8 cellular contexts compared by ENCODE assay signal in the genomic region with DNA sequence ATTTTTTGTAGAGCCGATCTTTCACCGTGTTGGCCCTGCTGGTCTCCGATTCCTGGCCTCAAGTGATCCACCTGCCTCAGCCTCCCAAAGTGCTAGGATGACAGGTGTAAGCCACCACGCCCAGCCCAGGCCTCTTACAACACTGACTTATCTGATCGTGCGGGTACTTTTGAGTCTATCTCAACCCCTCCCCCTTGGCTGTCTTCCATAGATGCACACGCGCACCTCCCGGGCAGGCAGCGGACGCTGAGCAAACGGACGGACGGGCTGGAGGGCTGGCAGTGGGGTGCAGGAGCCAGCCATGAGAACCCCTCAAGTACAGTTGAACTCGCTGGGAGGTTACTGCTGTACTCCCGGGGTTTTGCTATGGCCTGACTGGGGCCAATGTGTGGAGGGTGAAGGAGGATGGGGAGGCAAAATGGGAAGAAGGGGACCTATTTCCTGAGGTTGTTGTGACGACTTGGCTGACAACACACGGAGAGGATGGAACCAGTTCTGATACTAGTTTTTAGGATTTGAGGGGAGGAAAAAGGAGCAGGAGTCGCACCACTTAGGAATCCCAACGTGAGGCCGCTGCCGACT. TPM values are rescaled to one million over a fixed set of nuclear protein-coding genes. Genes with fewer than 3 reads are reported as not detected.
A peak's percentile ranks its signal among the peaks of the same experiment; 100 is the strongest.
DNase-seq lines count a peak whose midpoint lies in the region; ATAC-seq and TF ChIP-seq lines count a peak whose summit lies in the region.

No MANE protein-coding gene starts in this region.

- no peaks in the 10 kb centered on the region for H3K9me2 ChIP-seq in PC-3 (replicated peaks; ENCODE audit: low read length)

- H2AFZ ChIP-seq in PC-3 (ENCODE audit: low read length): peak overlapping the region; percentile 56
- peak overlapping the region; percentile 84 for H2AFZ ChIP-seq in smooth muscle cell (ENCODE audit: low read depth)

- peak overlapping the region; percentile 89 for H3K4me3 Mint-ChIP-seq in activated naive CD8-positive, alpha-beta T cell

- peak overlapping the region; percentile 91 for H3K27ac ChIP-seq in PC-3 (ENCODE audit: low read length)
- H3K27ac ChIP-seq in iPS DF 6.9 (ENCODE audit: low read length): no peak overlapping the region
- no peak overlapping the region for H3K27ac ChIP-seq in smooth muscle cell (ENCODE audit: low read depth)

- DNase-seq in NCI-H82 (lab: John Stamatoyannopoulos, UW) (peak; percentile 10), NCI-H82 treated with DMSO at 0.1 percent for 48 hours (lab: John Stamatoyannopoulos, UW; ENCODE audit: unreplicated experiment) (no peak), PC-3 (peak; percentile 66), iPS DF 6.9 (ENCODE audit: low read depth, low spot score) (no peak), smooth muscle cell (lab: John Stamatoyannopoulos, UW; ENCODE audit: unreplicated experiment) (no peak), DMS53 (lab: John Stamatoyannopoulos, UW) (no peak)

- TF ChIP-seq CTCF in PC-3 (conservative IDR thresholded peaks at IDR 0.05; ENCODE audit: low read depth, low read length) (no peak), smooth muscle cell (IDR thresholded peaks at IDR 0.05; ENCODE audit: borderline replicate concordance, insufficient read depth, poor library complexity, severe bottlenecking) (no peak)

- peak overlapping the region; percentile 97 for H3K4me2 ChIP-seq in PC-3 (ENCODE audit: low read length)
- H3K4me2 ChIP-seq in smooth muscle cell: peak overlapping the region; percentile 89

- H3F3A ChIP-seq in PC-3 (ENCODE audit: low read length, unreplicated experiment) (no peaks in the 10 kb centered on the region), smooth muscle cell (ENCODE audit: low read depth) (peaks cover 9% of the 10 kb centered on the region)

- BruUV-seq in PC-3 (replicated peaks; lab: Mats Ljungman, UMichigan): TSS peak; percentile 32

- peaks cover 30% of the 10 kb centered on the region for H3K4me1 Mint-ChIP-seq in activated naive CD8-positive, alpha-beta T cell (ENCODE audit: low read depth)

- H3K9me3 ChIP-seq in PC-3 (ENCODE audit: low read length): no peaks in the 10 kb centered on the region
- H3K9me3 ChIP-seq in iPS DF 6.9 (ENCODE audit: control insufficient read depth, insufficient read depth, low read length): no peaks in the 10 kb centered on the region
- no peaks in the 10 kb centered on the region for H3K9me3 ChIP-seq in smooth muscle cell (replicated peaks; ENCODE audit: low read depth)

- no peaks in the 10 kb centered on the region for H3K36me3 ChIP-seq in PC-3 (ENCODE audit: low read depth, low read length)
- no peaks in the 10 kb centered on the region for H3K36me3 ChIP-seq in iPS DF 6.9 (ENCODE audit: control insufficient read depth, insufficient read depth, low read length)
- no peaks in the 10 kb centered on the region for H3K36me3 ChIP-seq in smooth muscle cell (ENCODE audit: low read depth)

- H4K20me1 ChIP-seq in PC-3 (ENCODE audit: low read length) (peaks cover 17% of the 10 kb centered on the region; the same call in 1 of the 2 replicates), smooth muscle cell (ENCODE audit: low read depth) (peaks cover 23% of the 10 kb centered on the region)

- no peaks in the 10 kb centered on the region for H3K27me3 Mint-ChIP-seq in activated naive CD8-positive, alpha-beta T cell

- H3K4me1 ChIP-seq in PC-3 (ENCODE audit: insufficient read depth, low read length) (peaks cover 48% of the 10 kb centered on the region), iPS DF 6.9 (ENCODE audit: control insufficient read depth, insufficient read depth, low read length) (peaks cover 2% of the 10 kb centered on the region; the same call in 1 of the 2 replicates), smooth muscle cell (ENCODE audit: low read depth) (peaks cover 7% of the 10 kb centered on the region)

- no peaks in the 10 kb centered on the region for H3K9me3 Mint-ChIP-seq in activated naive CD8-positive, alpha-beta T cell (ENCODE audit: low read depth)

- H3K9ac ChIP-seq in PC-3 (ENCODE audit: low read length) (peak overlapping the region; percentile 96), smooth muscle cell (ENCODE audit: low read depth) (no peak overlapping the region)

- H3K27me3 ChIP-seq in PC-3 (ENCODE audit: low read length) (no peaks in the 10 kb centered on the region), iPS DF 6.9 (ENCODE audit: control insufficient read depth, insufficient read depth, low read length) (no peaks in the 10 kb centered on the region), smooth muscle cell (ENCODE audit: low read depth) (no peaks in the 10 kb centered on the region)

- peaks cover 51% of the 10 kb centered on the region for H3K79me2 ChIP-seq in PC-3 (ENCODE audit: low read length)
- H3K79me2 ChIP-seq in smooth muscle cell (ENCODE audit: low read depth): peaks cover 15% of the 10 kb centered on the region

- peaks cover 2% of the 10 kb centered on the region for H3K36me3 Mint-ChIP-seq in activated naive CD8-positive, alpha-beta T cell

- peak overlapping the region; percentile 79 for H3K27ac Mint-ChIP-seq in activated naive CD8-positive, alpha-beta T cell

- peak; percentile 5 for ATAC-seq in PC-3
- ATAC-seq in HG02759 (IDR thresholded peaks at IDR 0.05; ENCODE audit: unreplicated experiment): no peak

- H3K4me3 ChIP-seq in PC-3 (ENCODE audit: low read length): peak overlapping the region; percentile 92
- peak overlapping the region; percentile 77; the same call in 1 of the 2 replicates for H3K4me3 ChIP-seq in iPS DF 6.9 (ENCODE audit: low read length)
- peak overlapping the region; percentile 90 for H3K4me3 ChIP-seq in smooth muscle cell

- POLR2A ChIA-PET in PC-3 (lab: Charles Lee; ENCODE audit: unreplicated experiment): interaction anchor here (0.6 kb wide), 1 partner anchor 65 kb away, joined by 6 read pairs; no protein-coding TSS in a partner anchor

- intact Hi-C loops in PC-3 (cut with micrococcal nuclease): loop anchor here (2.0 to 10.0 kb wide), 6 partner anchors 13 to 365 kb away; a partner anchor contains a TSS

- WGBS in iPS DF 6.9 (ENCODE audit: insufficient coverage, insufficient read length): no CpG with 5 or more reads among the region's 22 CpGs
- 58% methylated on average over 22 of the region's 22 CpGs for WGBS in smooth muscle cell (ENCODE audit: low lambda C conversion rate)

- CTCF ChIA-PET in PC-3 (lab: Charles Lee): no interaction called here

RNA-seq across cellular contexts. Expression of a gene that starts 1.0 kb away (rescaled TPM):
- total RNA-seq in PC-3 (2014; rRNA removed) (15.2 and 26.9 TPM in 2 replicates), smooth muscle cell (38.5 and 43.8 TPM in 2 replicates)
- 25.4 and 33.5 TPM in 2 replicates for polyA plus RNA-seq in smooth muscle cell

Comparison
In these comparisons a context has a peak if more than half of its experiments do, and no peak if none do; other contexts are left out.
1. DNase-seq: peak in NCI-H82 (single experiment) and PC-3 (single experiment); none in NCI-H82 treated with DMSO at 0.1 percent for 48 hours (single experiment), iPS DF 6.9 (single experiment), smooth muscle cell (single experiment) and DMS53 (single experiment).
2. Peak in every context shown above with its lines, with median percentiles within 50 percentile points of each other: H3K4me3 ChIP-seq.